Comparison of ENCODE assay signal across 17 cellular contexts in genomic region chr11:45774786-45775185, GRCh38.
"Had no signal": no experiment of that assay in that cellular context is flagged by ENCODE, and none has a peak within 500 bp of the region (broad histone marks: within the 10 kb centered on the region; RNA-seq: fewer than 3 reads in every experiment).

No MANE protein-coding gene starts in this region.

- H3K9me3 Mint-ChIP-seq: memory B cell; naive thymus-derived CD4-positive, alpha-beta T cell; nephron; stimulated activated effector memory CD8-positive, alpha-beta T cell treated with anti-CD3 and anti-CD28 coated beads, Interleukin-12 subunit alpha, Interleukin-12 subunit beta, amount 100 ng/mL, for 72 hours had no signal

- H3K4me3 Mint-ChIP-seq: memory B cell; naive thymus-derived CD4-positive, alpha-beta T cell; nephron; neural progenitor cell; stimulated activated effector memory CD8-positive, alpha-beta T cell treated with anti-CD3 and anti-CD28 coated beads, Interleukin-12 subunit alpha, Interleukin-12 subunit beta, amount 100 ng/mL, for 72 hours had no signal

- ATAC-seq: naive thymus-derived CD4-positive, alpha-beta T cell; psoas muscle; right cardiac atrium; stimulated activated effector memory CD8-positive, alpha-beta T cell treated with anti-CD3 and anti-CD28 coated beads, Interleukin-12 subunit alpha, Interleukin-12 subunit beta, amount 100 ng/mL, for 72 hours; upper lobe of right lung had no signal

- H3K36me3 Mint-ChIP-seq: memory B cell; naive thymus-derived CD4-positive, alpha-beta T cell; neural progenitor cell; stimulated activated effector memory CD8-positive, alpha-beta T cell treated with anti-CD3 and anti-CD28 coated beads, Interleukin-12 subunit alpha, Interleukin-12 subunit beta, amount 100 ng/mL, for 72 hours had no signal

- DNase-seq: dorsolateral prefrontal cortex; effector CD4-positive, alpha-beta T cell; hypothalamus; midbrain; naive thymus-derived CD4-positive, alpha-beta T cell; nucleus accumbens; psoas muscle; right cardiac atrium; sigmoid colon; stimulated activated CD4-positive, alpha-beta T cell treated with anti-CD3 and anti-CD28 coated beads, Interleukin-4, amount 100 ng/mL, for 24 hours; stimulated activated naive CD4-positive, alpha-beta T cell treated with Interleukin-2 at 50 U/mL for 16 hours; uterus had no signal

- H3K27ac Mint-ChIP-seq: memory B cell; naive thymus-derived CD4-positive, alpha-beta T cell; nephron; neural progenitor cell; stimulated activated effector memory CD8-positive, alpha-beta T cell treated with anti-CD3 and anti-CD28 coated beads, Interleukin-12 subunit alpha, Interleukin-12 subunit beta, amount 100 ng/mL, for 72 hours had no signal
